In the genomic region with DNA sequence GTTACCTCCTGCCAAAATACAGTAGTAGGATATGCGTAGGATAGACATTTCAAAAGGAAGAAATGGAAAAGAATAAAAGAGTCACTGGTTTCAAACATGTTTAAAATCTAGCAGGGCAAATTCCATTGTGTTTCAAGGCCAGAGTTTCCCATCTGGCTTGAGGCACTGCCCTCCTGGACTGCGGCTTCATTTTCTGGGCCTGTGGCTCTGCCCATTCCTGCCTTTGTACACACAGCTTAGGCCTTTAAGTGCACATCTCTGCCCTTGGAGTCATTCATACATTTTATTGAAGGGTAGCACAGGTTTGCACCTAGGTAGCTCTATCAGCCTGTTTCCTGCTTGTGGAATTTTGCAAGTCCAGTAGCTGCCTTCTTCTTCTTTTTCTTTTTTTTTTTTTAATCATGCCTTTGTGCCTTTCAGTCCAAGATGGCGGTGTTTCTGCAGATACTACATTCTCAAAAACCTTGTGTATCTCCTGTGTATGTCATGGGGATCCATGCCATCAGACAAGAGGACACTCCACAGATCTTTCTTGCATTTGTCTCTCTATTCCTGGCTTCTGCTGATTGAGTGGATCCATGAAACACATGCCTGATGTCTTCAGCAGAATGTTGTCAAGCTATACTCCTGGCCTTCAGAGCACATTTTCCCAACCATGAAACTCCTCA, we compare ENCODE assay signal across 19 cellular contexts.
DNase-seq lines count a peak whose midpoint lies in the region; ATAC-seq, FAIRE-seq and TF ChIP-seq lines count a peak whose summit lies in the region.
"Had no signal": no experiment of that assay in that cellular context is flagged by ENCODE, and none has a peak within 500 bp of the region (broad histone marks: within the 10 kb centered on the region; RNA-seq: fewer than 3 reads in every experiment).

No MANE protein-coding gene starts in this region.

- TF ChIP-seq CTCF in HepG2 (CRISPR knock-in tag; IDR thresholded peaks at IDR 0.05) (no peak), right lobe of liver (IDR thresholded peaks at IDR 0.05) (no peak), pancreas (IDR thresholded peaks at IDR 0.05) (no peak)

- H2BK12ac ChIP-seq in mesenchymal stem cell (ENCODE audit: low read length in 2 of 2), result peak overlapping the region in 1 of 2 experiments; percentile 61

- 93% methylated on average over 3 of the region's 3 CpGs for WGBS in HepG2 (ENCODE audit: low lambda C conversion rate)
- WGBS in right lobe of liver (ENCODE audit: insufficient coverage, low coverage, low lambda C conversion rate, missing lambda C conversion rate), result 93% methylated on average over 3 of the region's 3 CpGs
- 96% methylated on average over 3 of the region's 3 CpGs for WGBS in mesenchymal stem cell
- 97 to 98% methylated on average over 3 of the region's 3 CpGs for WGBS in pancreas, 2 donors

- H3K27me3 ChIP-seq in HepG2 (ENCODE audit: control insufficient read depth in 1 of 2, insufficient read depth in 2 of 2, low read length in 2 of 2) (no peaks in the 10 kb centered on the region), right lobe of liver (no peaks in the 10 kb centered on the region), mesenchymal stem cell (ENCODE audit: control insufficient read depth in 1 of 2, insufficient read depth in 1 of 2, low read length in 2 of 2) (no peaks in the 10 kb centered on the region), pancreas (no peaks in the 10 kb centered on the region)
- H3K27me3 ChIP-seq: BLaER1 treated with 17β-estradiol and CSF1 and Interleukin-3, amounts not matched to agents 10 nM and 100 nM had no signal

- CTCF ChIA-PET in HepG2 (lab: Yijun Ruan, JAX; ENCODE audit: low intra/inter-chr PET ratio, low total read pairs), result no interaction called here

- H3K4me2 ChIP-seq in HepG2 (ENCODE audit: low read depth, low read length), result no peak overlapping the region
- H3K4me2 ChIP-seq in mesenchymal stem cell (ENCODE audit: low read length, poor library complexity, severe bottlenecking), result no peak overlapping the region
- H3K4me2 ChIP-seq: BLaER1 treated with 17β-estradiol and CSF1 and Interleukin-3, amounts not matched to agents 10 nM and 100 nM had no signal

- H3K4me3 ChIP-seq in HepG2 (replicated peaks in 1 of 3; ENCODE audit: insufficient read depth in 1 of 3, low read depth in 2 of 3, low read length in 3 of 3) (no peak overlapping the region), right lobe of liver (no peak overlapping the region), mesenchymal stem cell (ENCODE audit: insufficient read depth in 1 of 2, low read depth in 1 of 2, low read length in 2 of 2) (no peak overlapping the region), pancreas (no peak overlapping the region)
- H3K4me3 ChIP-seq: BLaER1 treated with 17β-estradiol and CSF1 and Interleukin-3, amounts not matched to agents 10 nM and 100 nM; GM23248 had no signal

- intact Hi-C loops in HepG2 (cut with micrococcal nuclease; ENCODE audit: unreplicated experiment) (no loop called here), right lobe of liver (cut with DNase I) (no loop called here), pancreas (cut with DNase I) (no loop called here)

- no peak overlapping the region for H3K14ac ChIP-seq in mesenchymal stem cell (ENCODE audit: low read length in 2 of 2)

- TF ChIP-seq EP300 in HepG2 (IDR thresholded peaks at IDR 0.05; ENCODE audit: low read depth in 2 of 2, low read length in 2 of 2) (no peak), HepG2 (CRISPR knock-in tag; IDR thresholded peaks at IDR 0.05; ENCODE audit: borderline replicate concordance) (no peak)

- no peak overlapping the region for H3K4ac ChIP-seq in mesenchymal stem cell (ENCODE audit: low read depth in 1 of 2, low read length in 2 of 2)

- H2AFZ ChIP-seq in HepG2 (ENCODE audit: low read length) (no peak overlapping the region), mesenchymal stem cell (ENCODE audit: low read depth, low read length) (no peak overlapping the region)
- H2AFZ ChIP-seq: GM23248 had no signal

- H3K79me2 ChIP-seq in HepG2 (ENCODE audit: insufficient read depth, low read length), result no peaks in the 10 kb centered on the region

- H3K4me1 ChIP-seq in HepG2 (ENCODE audit: insufficient read depth, low read length) (peaks cover 13% of the 10 kb centered on the region), right lobe of liver (no peaks in the 10 kb centered on the region), mesenchymal stem cell (ENCODE audit: control insufficient read depth, insufficient read depth, low read depth, low read length) (peaks cover 1% of the 10 kb centered on the region), pancreas (no peaks in the 10 kb centered on the region)

- H3K18ac ChIP-seq in mesenchymal stem cell (ENCODE audit: low read depth in 1 of 2, low read length in 2 of 2), result peak overlapping the region in 1 of 2 experiments; percentile 26

- TF ChIP-seq RAD21 in HepG2 (CRISPR knock-in tag; IDR thresholded peaks at IDR 0.05), result no peak

- H3K36me3 ChIP-seq in HepG2 (replicated peaks in 1 of 2; ENCODE audit: control insufficient read depth in 1 of 2, insufficient read depth in 2 of 2, low read length in 2 of 2), result no peaks in the 10 kb centered on the region
- no peaks in the 10 kb centered on the region for H3K36me3 ChIP-seq in right lobe of liver
- no peaks in the 10 kb centered on the region for H3K36me3 ChIP-seq in mesenchymal stem cell (ENCODE audit: control insufficient read depth in 1 of 2, insufficient read depth in 2 of 2, low read depth in 1 of 2, low read length in 2 of 2)
- no peaks in the 10 kb centered on the region for H3K36me3 ChIP-seq in pancreas

- no peak overlapping the region for H3K23ac ChIP-seq in mesenchymal stem cell (ENCODE audit: low read length in 2 of 2)

- no peak for DNase-seq in HepG2 (ENCODE audit: low spot score)
- no peak for DNase-seq in right lobe of liver
- DNase-seq in M059J (ENCODE audit: low read depth), result peak; percentile 79
- DNase-seq in mesenchymal stem cell, result no peak
- DNase-seq in NCI-H69 (lab: John Stamatoyannopoulos, UW), result no peak
- no peak for DNase-seq in pancreas
- DNase-seq: CD8-positive, alpha-beta T cell; DMS 273 treated with DMSO at 0.1 percent for 48 hours; DMS53; DND-41; GM23248; HFFc6 had no signal

- no TSS peak for BruUV-seq in HepG2 (replicated peaks; lab: Mats Ljungman, UMichigan)

- H3K27ac ChIP-seq in HepG2 (ENCODE audit: extremely low read length, insufficient read depth, low read length), result no peak overlapping the region
- no peak overlapping the region for H3K27ac ChIP-seq in right lobe of liver
- H3K27ac ChIP-seq in mesenchymal stem cell (ENCODE audit: low read length, poor library complexity, severe bottlenecking), result no peak overlapping the region
- no peak overlapping the region for H3K27ac ChIP-seq in pancreas
- H3K27ac ChIP-seq: 22Rv1; BLaER1 treated with 17β-estradiol and CSF1 and Interleukin-3, amounts not matched to agents 10 nM and 100 nM; GM23248 had no signal

- H2BK15ac ChIP-seq in mesenchymal stem cell (ENCODE audit: low read depth, poor library complexity, severe bottlenecking), result no peak overlapping the region

- H2BK5ac ChIP-seq in mesenchymal stem cell (ENCODE audit: low read depth, low read length, poor library complexity, severe bottlenecking), result no peak overlapping the region

- H3K9ac ChIP-seq in HepG2 (ENCODE audit: insufficient read depth, low read depth, low read length) (no peak overlapping the region), mesenchymal stem cell (ENCODE audit: low read length) (no peak overlapping the region)
- H3K9ac ChIP-seq: BLaER1 treated with 17β-estradiol and CSF1 and Interleukin-3, amounts not matched to agents 10 nM and 100 nM; GM23248 had no signal

- H2BK120ac ChIP-seq in mesenchymal stem cell (ENCODE audit: low read depth, low read length), result no peak overlapping the region

- H4K20me1 ChIP-seq in HepG2 (ENCODE audit: insufficient read depth, low read length), result no peaks in the 10 kb centered on the region
- H4K20me1 ChIP-seq: BLaER1 treated with 17β-estradiol and CSF1 and Interleukin-3, amounts not matched to agents 10 nM and 100 nM had no signal

- FAIRE-seq in HepG2 (lab: Jason Lieb, UNC) (no peak), pancreas (lab: Jason Lieb, UNC) (no peak)
- FAIRE-seq: G401.6, GM12891, GM18507, HTR-8/SVneo had no signal

- ATAC-seq in HepG2 (no peak; the same call in 2 of the 3 replicates), right lobe of liver (no peak), pancreas (no peak)
- ATAC-seq in activated CD4-positive, CD25-positive, alpha-beta regulatory T cell treated with anti-CD3 and anti-CD28 coated beads, Interleukin-2, amount 50 U/mL, for 24 hours, result no peak
- ATAC-seq: CD8-positive, alpha-beta T cell had no signal

- no peak overlapping the region for H4K8ac ChIP-seq in mesenchymal stem cell (ENCODE audit: low read length)

- in situ Hi-C loops in HepG2 (cut with HindIII; ENCODE audit: extremely low pct_ligation_motif_present, low pct_unique_long_range_greater_than_20kb), result no loop called here

- H4K91ac ChIP-seq in mesenchymal stem cell (ENCODE audit: low read length), result peak overlapping the region; percentile 43

- H2AK5ac ChIP-seq in mesenchymal stem cell (ENCODE audit: low read length, severe bottlenecking), result peak overlapping the region; percentile 68

- no peaks in the 10 kb centered on the region for H3K79me1 ChIP-seq in mesenchymal stem cell (replicated peaks; ENCODE audit: low read length, poor library complexity, severe bottlenecking)

- POLR2A ChIA-PET in HepG2 (lab: Yijun Ruan, JAX), result no interaction called here

- peaks cover 7% of the 10 kb centered on the region for H3K9me3 ChIP-seq in HepG2 (ENCODE audit: low read length)
- peaks cover 0 to 2% (median 0%) of the 10 kb centered on the region in 4 donors for H3K9me3 ChIP-seq in right lobe of liver
- peaks cover 12% of the 10 kb centered on the region for H3K9me3 ChIP-seq in mesenchymal stem cell (ENCODE audit: control insufficient read depth, low read length)
- H3K9me3 ChIP-seq in pancreas, result no peaks in the 10 kb centered on the region

- TF ChIP-seq POLR2A in HepG2 (IDR thresholded peaks at IDR 0.05; ENCODE audit: insufficient read depth in 1 of 2, low read depth in 2 of 2, low read length in 2 of 2), result no peak
- no peak for TF ChIP-seq POLR2A in right lobe of liver (IDR thresholded peaks at IDR 0.05)

TF ChIP-seq in HepG2, 621 proteins besides CTCF, POLR2A, EP300 and RAD21 (continues in another document):
- TF ChIP-seq TGIF2 (CRISPR knock-in tag; IDR thresholded peaks at IDR 0.05), result no peak
